25 cellular contexts compared by ENCODE assay signal in the genomic region with DNA sequence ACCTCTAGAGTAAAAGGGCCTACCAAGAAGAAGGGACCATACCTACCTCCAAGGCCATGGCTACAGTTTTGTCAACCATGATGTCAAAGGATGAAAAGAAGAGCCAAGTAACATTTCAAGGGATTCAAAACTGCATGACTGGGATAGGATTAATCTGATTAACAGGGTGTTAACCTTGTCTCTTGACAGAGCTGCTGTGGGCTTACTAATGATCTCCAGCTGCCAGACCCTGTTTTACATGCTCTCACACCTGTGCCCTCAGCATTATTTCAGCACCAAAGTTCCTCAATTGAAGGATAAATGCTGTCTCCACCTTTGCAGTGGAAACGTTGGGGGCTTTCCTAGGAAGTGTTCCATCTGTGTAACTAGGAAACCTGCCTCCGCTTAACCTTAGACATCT.
"Had no signal": no experiment of that assay in that cellular context is flagged by ENCODE, and none has a peak within 500 bp of the region (broad histone marks: within the 10 kb centered on the region; RNA-seq: fewer than 3 reads in every experiment).

No MANE protein-coding gene starts in this region.

- H3K4me3 Mint-ChIP-seq: naive thymus-derived CD4-positive, alpha-beta T cell; natural killer cell treated with Interleukin-12 subunit alpha and Interleukin-12 subunit beta and Interleukin-15 and Interleukin-18, amount 100 ng/mL, for 72 hours; stimulated activated naive B cell treated with anti-CD40 and anti-IgM and Interleukin-4, amounts not matched to agents 10 μg/mL and 1 μg/mL and 100 μg/mL, for 72 hours had no signal

- H3K79me2 ChIP-seq: hepatocyte had no signal

- H2AFZ ChIP-seq: hepatocyte had no signal

- H3K4me1 Mint-ChIP-seq: naive thymus-derived CD4-positive, alpha-beta T cell; stimulated activated naive B cell treated with anti-CD40 and anti-IgM and Interleukin-4, amounts not matched to agents 10 μg/mL and 1 μg/mL and 100 μg/mL, for 72 hours had no signal

- H3K4me1 ChIP-seq: left lung, lower lobe of right lung, stomach, testis, thyroid gland, upper lobe of right lung had no signal

- H3K4me2 ChIP-seq: hepatocyte had no signal

- H3K27me3 Mint-ChIP-seq: naive thymus-derived CD4-positive, alpha-beta T cell had no signal

- H3K4me3 ChIP-seq: hepatocyte, left lung, lower lobe of right lung, mucosa of descending colon, ovary, skin epidermis, stomach, testis, thyroid gland, upper lobe of right lung had no signal

- ATAC-seq: left colon; left lung; lower lobe of right lung; naive thymus-derived CD4-positive, alpha-beta T cell; natural killer cell treated with Interleukin-12 subunit alpha and Interleukin-12 subunit beta and Interleukin-15 and Interleukin-18, amount 100 ng/mL, for 72 hours; right cardiac atrium; sciatic nerve; stimulated activated naive B cell treated with anti-CD40 and anti-IgM and Interleukin-4, amounts not matched to agents 10 μg/mL and 1 μg/mL and 100 μg/mL, for 72 hours; stimulated activated naive CD8-positive, alpha-beta T cell treated with anti-CD3 and anti-CD28 coated beads, Interleukin-15, Interleukin-2, amounts not matched to agents 100 U/mL and 50 U/mL, for 24 hours; upper lobe of right lung had no signal

- H3K36me3 ChIP-seq: left lung, lower lobe of right lung, ovary, stomach, thyroid gland, upper lobe of right lung had no signal

- H3K9me3 Mint-ChIP-seq: natural killer cell treated with Interleukin-12 subunit alpha and Interleukin-12 subunit beta and Interleukin-15 and Interleukin-18, amount 100 ng/mL, for 72 hours had no signal

- H3K27ac ChIP-seq: hepatocyte, left lung, lower lobe of right lung, ovary, skin epidermis, stomach, testis, thyroid gland, upper lobe of right lung had no signal

- H3K27ac Mint-ChIP-seq: naive thymus-derived CD4-positive, alpha-beta T cell; natural killer cell treated with Interleukin-12 subunit alpha and Interleukin-12 subunit beta and Interleukin-15 and Interleukin-18, amount 100 ng/mL, for 72 hours; progenitor cell of endocrine pancreas; stimulated activated naive B cell treated with anti-CD40 and anti-IgM and Interleukin-4, amounts not matched to agents 10 μg/mL and 1 μg/mL and 100 μg/mL, for 72 hours had no signal

- DNase-seq: kidney glomerular epithelial cell; left colon; left lung; lower lobe of right lung; midbrain; mucosa of descending colon; naive thymus-derived CD4-positive, alpha-beta T cell; ovary; right cardiac atrium; stimulated activated CD4-positive, alpha-beta T cell treated with anti-CD3 and anti-CD28 coated beads, Interleukin-12 subunit alpha, Interleukin-12 subunit beta, amount 100 ng/mL, for 4 hours; stimulated activated CD4-positive, alpha-beta T cell treated with anti-CD3 and anti-CD28 coated beads, Interleukin-15, amount 100 ng/mL, for 24 hours; stimulated activated CD4-positive, alpha-beta T cell treated with anti-CD3 and anti-CD28 coated beads, Interleukin-2, amount 100 ng/mL, for 24 hours; stimulated activated CD4-positive, alpha-beta T cell treated with anti-CD3 and anti-CD28 coated beads, Interleukin-4, amount 100 ng/mL, for 1 hour; stimulated activated naive B cell treated with anti-CD40 and anti-IgM and Interleukin-4, amounts not matched to agents 10 μg/mL and 1 μg/mL and 100 μg/mL, for 72 hours; stimulated activated naive CD8-positive, alpha-beta T cell treated with anti-CD3 and anti-CD28 coated beads, Interleukin-15, Interleukin-2, amounts not matched to agents 100 U/mL and 50 U/mL, for 24 hours; stomach; testis; thyroid gland; trophoblast cell; upper lobe of right lung had no signal

- H3K9me3 ChIP-seq: left lung, lower lobe of right lung, mucosa of descending colon, ovary, stomach, testis, thyroid gland, upper lobe of right lung had no signal

- H3K27me3 ChIP-seq: hepatocyte, left lung, ovary, stomach, testis, thyroid gland, upper lobe of right lung had no signal
